Comparison of ENCODE assay signal across 20 cellular contexts in genomic region chr1:234226106-234226818, GRCh38.
DNase-seq lines count a peak whose midpoint lies in the region; ATAC-seq and TF ChIP-seq lines count a peak whose summit lies in the region.
"Had no signal": no experiment of that assay in that cellular context is flagged by ENCODE, and none has a peak within 500 bp of the region (broad histone marks: within the 10 kb centered on the region; RNA-seq: fewer than 3 reads in every experiment).

No MANE protein-coding gene starts in this region.

- no peak overlapping the region for H4K91ac ChIP-seq in H9 (ENCODE audit: insufficient read length, low read depth, low read length)

- H2AK5ac ChIP-seq in H9 (ENCODE audit: insufficient read length, low read length) = no peak overlapping the region

- H3K27ac Mint-ChIP-seq in H9 (no peak overlapping the region; a peak in 1 of 7 replicates), WTC11 (no peak overlapping the region), neural crest cell (ENCODE audit: unreplicated experiment) (peak overlapping the region; percentile 7)
- H3K27ac Mint-ChIP-seq: IgD-negative memory B cell, T-helper 17 cell had no signal

- no peak overlapping the region for H3K9ac ChIP-seq in H9 (ENCODE audit: extremely low read depth, insufficient read length, low read length)

- no peaks in the 10 kb centered on the region for H3K9me3 ChIP-seq in H9 (ENCODE audit: control insufficient read depth, low read depth, low read length)
- H3K9me3 ChIP-seq: Caco-2 had no signal

- no peaks in the 10 kb centered on the region for H3K23me2 ChIP-seq in H9 (ENCODE audit: insufficient read length, low read depth, low read length, poor library complexity, severe bottlenecking)

- H3K4me2 ChIP-seq in H9 (ENCODE audit: insufficient read depth, insufficient read length, low read length) = no peak overlapping the region

- H3K18ac ChIP-seq in H9 (ENCODE audit: insufficient read length, low read depth, low read length) = no peak overlapping the region

- no peaks in the 10 kb centered on the region for H3K79me2 ChIP-seq in H9 (ENCODE audit: insufficient read depth, low read length)

- H2BK12ac ChIP-seq in H9 (ENCODE audit: insufficient read length, low read depth, low read length) = no peak overlapping the region

- no peak overlapping the region for H3K4ac ChIP-seq in H9 (ENCODE audit: low read depth, low read length)

- TF ChIP-seq CTCF in H9 (conservative IDR thresholded peaks at IDR 0.05) (no peak), WTC11 (IDR thresholded peaks at IDR 0.05) (no peak), neural crest cell (conservative IDR thresholded peaks at IDR 0.05) (no peak)

- H3K27me3 Mint-ChIP-seq in H9 (ENCODE audit: low read depth) (peaks cover 43% of the 10 kb centered on the region), WTC11 (ENCODE audit: low read depth) (peaks cover 28% of the 10 kb centered on the region), neural crest cell (ENCODE audit: low read depth) (no peaks in the 10 kb centered on the region)

- no peaks in the 10 kb centered on the region for H3K27me3 ChIP-seq in H9 (ENCODE audit: insufficient read depth, low read length)

- H3K4me1 ChIP-seq in H9 (ENCODE audit: insufficient read depth, low read length) = peaks cover 15% of the 10 kb centered on the region; the same call in 1 of the 2 replicates
- H3K4me1 ChIP-seq: Caco-2 had no signal

- H3K4me3 Mint-ChIP-seq in H9 (peak overlapping the region in 1 of 2 experiments; percentile 18; a peak in 1 of 5 replicates), WTC11 (peak overlapping the region; percentile 16), neural crest cell (peak overlapping the region; percentile 67)
- H3K4me3 Mint-ChIP-seq: IgD-negative memory B cell, T-helper 17 cell had no signal

- H4K8ac ChIP-seq in H9 (replicated peaks; ENCODE audit: insufficient read length, low read depth, low read length) = no peak overlapping the region

- H3K23ac ChIP-seq in H9 (ENCODE audit: insufficient read length, low read depth, low read length) = no peak overlapping the region

- POLR2A ChIA-PET in WTC11 (lab: Charles Lee) = interaction anchor here (0.7 kb wide), 2 partner anchors 11 to 84 kb away, joined by 3 to 6 read pairs; no protein-coding TSS in a partner anchor

- CTCF ChIA-PET in WTC11 (lab: Charles Lee) = interaction anchor here (1.0 to 2.4 kb wide), 9 partner anchors 9 to 107 kb away, joined by 3 to 22 read pairs (median 4); no protein-coding TSS in a partner anchor

- no peak overlapping the region for H3T11ph ChIP-seq in H9 (ENCODE audit: low read length)

- no peak overlapping the region for H3K14ac ChIP-seq in H9 (ENCODE audit: insufficient read depth, low read length)

- H2AFZ ChIP-seq in H9 (ENCODE audit: low read length) = no peak overlapping the region

- H2BK20ac ChIP-seq in H9 (ENCODE audit: low read depth, low read length, poor library complexity, severe bottlenecking) = no peak overlapping the region

- no CpG with 5 or more reads among the region's 5 CpGs for WGBS in H9 (ENCODE audit: extremely low coverage, insufficient read length, low lambda C conversion rate)

- H4K5ac ChIP-seq in H9 (ENCODE audit: insufficient read length, low read depth, low read length) = no peak overlapping the region

- DNase-seq in ELF-1 (ENCODE audit: low read depth, low spot score) (peak; percentile 55), H9 (peak; percentile 69), WTC11 (ENCODE audit: low spot score) (peak; percentile 36), neural crest cell (ENCODE audit: low read depth, low spot score) (no peak), COLO668 (lab: John Stamatoyannopoulos, UW; ENCODE audit: unreplicated experiment) (no peak), T-helper 9 cell (no peak), cardiac septum (ENCODE audit: low spot score) (no peak)
- DNase-seq: Caco-2; HCEC 1CT; Kasumi-1; NCI-H187; NCI-H2171 treated with DMSO at 0.1 percent for 48 hours; NCI-H446 treated with DMSO at 0.1 percent for 48 hours; NK-92 treated with Interleukin-12 subunit alpha and Interleukin-12 subunit beta, amount 100 ng/mL, for 24 hours; OCI-M1; SIG-M5; T-helper 17 cell had no signal

- peak; percentile 81 for ATAC-seq in WTC11
- ATAC-seq in HG03520 (IDR thresholded peaks at IDR 0.05; ENCODE audit: unreplicated experiment) = no peak
- ATAC-seq: T-helper 17 cell had no signal

- H2BK5ac ChIP-seq in H9 (ENCODE audit: insufficient read length, low read length) = no peak overlapping the region

- H3K4me1 Mint-ChIP-seq in H9 (peaks cover 21 to 29% of the 10 kb centered on the region in 2 experiments), WTC11 (peaks cover 48% of the 10 kb centered on the region), neural crest cell (peaks cover 62% of the 10 kb centered on the region)
- H3K4me1 Mint-ChIP-seq: T-helper 17 cell had no signal

- no peak overlapping the region for H2BK120ac ChIP-seq in H9 (ENCODE audit: low read depth, low read length, poor library complexity, severe bottlenecking)

- H3K27ac ChIP-seq in H9 (ENCODE audit: insufficient read length, low read depth, low read length) = no peak overlapping the region
- H3K27ac ChIP-seq: C4-2B had no signal

- no peaks in the 10 kb centered on the region for H3K36me3 Mint-ChIP-seq in H9 (ENCODE audit: insufficient read depth in 1 of 3, low read depth in 3 of 3)
- no peaks in the 10 kb centered on the region for H3K36me3 Mint-ChIP-seq in WTC11
- H3K36me3 Mint-ChIP-seq in neural crest cell (ENCODE audit: low read depth) = no peaks in the 10 kb centered on the region
- H3K36me3 Mint-ChIP-seq: IgD-negative memory B cell had no signal

- no peaks in the 10 kb centered on the region for H3K79me1 ChIP-seq in H9 (ENCODE audit: insufficient read depth, low read depth, low read length, poor library complexity, severe bottlenecking)

- H3K56ac ChIP-seq in H9 (ENCODE audit: insufficient read length, low read depth, low read length) = no peak overlapping the region

- H4K20me1 ChIP-seq in H9 (ENCODE audit: control insufficient read depth, insufficient read depth, insufficient read length) = no peaks in the 10 kb centered on the region

- H2BK15ac ChIP-seq in H9 (ENCODE audit: low read depth, low read length) = no peak overlapping the region

- H3K9me3 Mint-ChIP-seq in H9 (no peaks in the 10 kb centered on the region), WTC11 (no peaks in the 10 kb centered on the region), neural crest cell (peaks cover 7% of the 10 kb centered on the region)
- H3K9me3 Mint-ChIP-seq: IgD-negative memory B cell had no signal

- intact Hi-C loops in cardiac septum (cut with DNase I) = no loop called here

TF ChIP-seq in WTC11, 78 proteins besides CTCF, POLR2A, EP300 and RAD21 (continues in another document):
- no peak for TF ChIP-seq STAT6 (CRISPR knock-in tag; conservative IDR thresholded peaks at IDR 0.05; ENCODE audit: low read depth)
- TF ChIP-seq TEAD4 (CRISPR knock-in tag; IDR thresholded peaks at IDR 0.05) = no peak
- no peak for TF ChIP-seq ARID4B (CRISPR knock-in tag; IDR thresholded peaks at IDR 0.05; ENCODE audit: borderline replicate concordance)
- no peak for TF ChIP-seq ZBTB21 (CRISPR knock-in tag; IDR thresholded peaks at IDR 0.05; ENCODE audit: borderline replicate concordance)

Comparison
In these comparisons a context has a peak if more than half of its experiments do, and no peak if none do; other contexts are left out.
1. DNase-seq: peak in ELF-1 (single experiment), H9 (single experiment) and WTC11 (single experiment); none in neural crest cell (single experiment), COLO668 (single experiment), T-helper 9 cell (single experiment) and cardiac septum (single experiment).